Comparison of ENCODE assay signal across 16 cellular contexts in the genomic region with DNA sequence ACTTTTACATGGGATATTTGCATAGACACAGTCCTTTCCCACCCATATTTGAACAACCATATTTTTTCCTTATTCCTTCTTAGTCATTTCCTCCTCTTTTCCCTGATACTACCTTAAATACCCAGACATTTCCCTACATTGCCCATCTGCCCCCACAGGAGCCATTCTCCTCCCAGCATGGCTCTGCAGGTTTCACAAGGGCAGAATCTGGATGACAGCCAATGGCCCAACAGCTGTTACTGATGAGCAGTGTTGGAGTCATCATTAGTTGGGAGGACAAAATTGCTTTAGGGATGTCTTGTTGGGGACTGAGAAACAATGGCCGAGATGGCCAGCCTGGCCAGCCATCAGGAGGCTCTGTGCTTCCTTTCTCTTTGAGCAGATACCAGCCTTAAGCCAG.
DNase-seq lines count a peak whose midpoint lies in the region; ATAC-seq and TF ChIP-seq lines count a peak whose summit lies in the region.
"Had no signal": no experiment of that assay in that cellular context is flagged by ENCODE, and none has a peak within 500 bp of the region (broad histone marks: within the 10 kb centered on the region; RNA-seq: fewer than 3 reads in every experiment).

No MANE protein-coding gene starts in this region.

- no peaks in the 10 kb centered on the region for H3K36me3 ChIP-seq in GM23248 (ENCODE audit: low read depth)

- H3K4me1 ChIP-seq in GM23248 (ENCODE audit: insufficient read depth) (peaks cover 5% of the 10 kb centered on the region), foreskin keratinocyte (peaks cover 9% of the 10 kb centered on the region)

- H3K9me2 ChIP-seq in GM23248 (ENCODE audit: insufficient read depth) = no peaks in the 10 kb centered on the region

- peak; percentile 96 for ATAC-seq in foreskin keratinocyte
- ATAC-seq in GM18909 (IDR thresholded peaks at IDR 0.05; ENCODE audit: poor library complexity, unreplicated experiment) = no peak
- ATAC-seq: activated naive CD4-positive, alpha-beta T cell treated with anti-CD3 and anti-CD28 coated beads, Interleukin-2, amount 50 U/mL, for 72 hours; GM12878 had no signal

- no peaks in the 10 kb centered on the region for H3K27me3 Mint-ChIP-seq in activated CD4-positive, alpha-beta T cell treated with anti-CD3 and anti-CD28 coated beads, Interleukin-2, amount 10 ng/mL, durations not matched to agents 7 days and 5 days

- H3K27ac ChIP-seq in GM23248 (no peak overlapping the region), foreskin keratinocyte (peak overlapping the region; percentile 8)
- H3K27ac ChIP-seq: coronary artery had no signal

- intact Hi-C loops in head of caudate nucleus (cut with DNase I) = no loop called here

- H3K27me3 ChIP-seq in GM23248 (replicated peaks; ENCODE audit: insufficient read depth) (no peaks in the 10 kb centered on the region), foreskin keratinocyte (no peaks in the 10 kb centered on the region)

- no peak overlapping the region for H3K4me3 Mint-ChIP-seq in activated CD4-positive, alpha-beta T cell treated with anti-CD3 and anti-CD28 coated beads, Interleukin-2, amount 10 ng/mL, durations not matched to agents 7 days and 5 days

- H4K20me1 ChIP-seq in GM23248 (ENCODE audit: insufficient read depth) = no peaks in the 10 kb centered on the region

- peaks cover 3% of the 10 kb centered on the region for H3K4me1 Mint-ChIP-seq in activated CD4-positive, alpha-beta T cell treated with anti-CD3 and anti-CD28 coated beads, Interleukin-2, amount 10 ng/mL, durations not matched to agents 7 days and 5 days

- H3K79me2 ChIP-seq in GM23248 (ENCODE audit: insufficient read depth) = no peaks in the 10 kb centered on the region

- no peak overlapping the region for H3K4me3 ChIP-seq in GM23248
- H3K4me3 ChIP-seq: coronary artery, GM12878, lung had no signal

- peaks cover 20% of the 10 kb centered on the region for H3K9me3 Mint-ChIP-seq in activated CD4-positive, alpha-beta T cell treated with anti-CD3 and anti-CD28 coated beads, Interleukin-2, amount 10 ng/mL, durations not matched to agents 7 days and 5 days

- H3F3A ChIP-seq in GM23248 (ENCODE audit: insufficient read depth) = no peaks in the 10 kb centered on the region; the same call in 1 of the 2 replicates

- H3K9ac ChIP-seq in GM23248 = no peak overlapping the region

- 44 to 93% methylated on average over 1 of the region's 1 CpG for WGBS in GM23248 (ENCODE audit: low coverage in 1 of 2, low lambda C conversion rate in 2 of 2, missing lambda C conversion rate in 2 of 2), 2 experiments

- H3K27ac Mint-ChIP-seq in activated CD4-positive, alpha-beta T cell treated with anti-CD3 and anti-CD28 coated beads, Interleukin-2, amount 10 ng/mL, durations not matched to agents 7 days and 5 days = no peak overlapping the region
- H3K27ac Mint-ChIP-seq: activated naive CD4-positive, alpha-beta T cell treated with anti-CD3 and anti-CD28 coated beads, Interleukin-2, amount 50 U/mL, for 72 hours had no signal

- no peak for TF ChIP-seq CTCF in foreskin keratinocyte (conservative IDR thresholded peaks at IDR 0.05)

- POLR2A ChIA-PET in activated CD4-positive, alpha-beta T cell treated with anti-CD3 and anti-CD28 coated beads, Interleukin-2, amount 10 ng/mL, durations not matched to agents 7 days and 5 days (lab: Charles Lee) = no interaction called here

- no peak overlapping the region for H3K4me2 ChIP-seq in GM23248 (ENCODE audit: unreplicated experiment)

- no peak overlapping the region for H2AFZ ChIP-seq in GM23248

- DNase-seq in AG20443 (ENCODE audit: low spot score) = peak; percentile 51
- DNase-seq in GM23248 = peak; percentile 79
- DNase-seq in RPMI8226 = peak; percentile 32
- DNase-seq in foreskin keratinocyte = peak; percentile 70 to 88
- DNase-seq in NCI-H128 (lab: John Stamatoyannopoulos, UW; ENCODE audit: unreplicated experiment) = no peak
- DNase-seq in activated CD4-positive, alpha-beta T cell treated with anti-CD3 and anti-CD28 coated beads, Interleukin-2, amount 10 ng/mL, durations not matched to agents 7 days and 5 days = no peak
- no peak for DNase-seq in head of caudate nucleus
- DNase-seq: activated CD8-positive, alpha-beta memory T cell treated with anti-CD3 and anti-CD28 coated beads for 24 hours; Caco-2; stimulated activated naive CD4-positive, alpha-beta T cell; T-helper 2 cell had no signal

- no peaks in the 10 kb centered on the region for H3K9me3 ChIP-seq in GM23248 (ENCODE audit: low read depth)

- CTCF ChIA-PET in activated CD4-positive, alpha-beta T cell treated with anti-CD3 and anti-CD28 coated beads, Interleukin-2, amount 10 ng/mL, durations not matched to agents 7 days and 5 days (lab: Charles Lee) = no interaction called here

- in situ Hi-C loops in GM23248 (cut with MboI) = no loop called here

- H3K36me3 Mint-ChIP-seq in activated CD4-positive, alpha-beta T cell treated with anti-CD3 and anti-CD28 coated beads, Interleukin-2, amount 10 ng/mL, durations not matched to agents 7 days and 5 days (ENCODE audit: low read depth) = peaks cover 3% of the 10 kb centered on the region

Comparison
In these comparisons a context has a peak if more than half of its experiments do, and no peak if none do; other contexts are left out.
1. DNase-seq: peak in AG20443 (single experiment), GM23248 (single experiment), RPMI8226 (single experiment) and foreskin keratinocyte (2 of 2); none in NCI-H128 (single experiment), activated CD4-positive, alpha-beta T cell treated with anti-CD3 and anti-CD28 coated beads, Interleukin-2, amount 10 ng/mL, durations not matched to agents 7 days and 5 days (single experiment) and head of caudate nucleus (0 of 42).